Comparison of ENCODE assay signal across 8 cellular contexts in genomic region chr9:122346478-122347347, GRCh38. TPM values are rescaled to one million over a fixed set of nuclear protein-coding genes. Genes with fewer than 3 reads are reported as not detected.
DNase-seq lines count a peak whose midpoint lies in the region; ATAC-seq and TF ChIP-seq lines count a peak whose summit lies in the region.

No MANE protein-coding gene starts in this region.

- no peaks in the 10 kb centered on the region for H3K36me3 Mint-ChIP-seq in activated B cell treated with CpG ODN at 0.5 μM for 24 hours (ENCODE audit: low read depth)

- no peak overlapping the region for H3K27ac Mint-ChIP-seq in activated B cell treated with CpG ODN at 0.5 μM for 24 hours

- no peaks in the 10 kb centered on the region for H3K9me3 ChIP-seq in neuron (ENCODE audit: low read length)

- ATAC-seq in Right ventricle myocardium inferior (peak; percentile 67), activated B cell treated with CpG ODN at 0.5 μM for 24 hours (ENCODE audit: low read depth) (peak; percentile 48), HG03108 (IDR thresholded peaks at IDR 0.05; ENCODE audit: unreplicated experiment) (no peak)

- peak overlapping the region; percentile 82 for H3K4me3 Mint-ChIP-seq in activated B cell treated with CpG ODN at 0.5 μM for 24 hours

- TF ChIP-seq CTCF in activated B cell treated with CpG ODN at 0.5 μM for 24 hours (IDR thresholded peaks at IDR 0.05) (no peak), fibroblast of villous mesenchyme (IDR thresholded peaks at IDR 0.05; ENCODE audit: insufficient read depth, low read depth, low read length) (no peak)

- H3K9me3 Mint-ChIP-seq in activated B cell treated with CpG ODN at 0.5 μM for 24 hours, result no peaks in the 10 kb centered on the region

- H3K4me1 Mint-ChIP-seq in activated B cell treated with CpG ODN at 0.5 μM for 24 hours, result peaks cover 8% of the 10 kb centered on the region

- peaks cover 9% of the 10 kb centered on the region for H3K4me1 ChIP-seq in neuron (ENCODE audit: insufficient read depth, low read length)

- DNase-seq in Right ventricle myocardium inferior (ENCODE audit: missing footprints) (peak; percentile 85), cardiac septum (ENCODE audit: low spot score) (no peak), activated B cell treated with CpG ODN at 0.5 μM for 24 hours (peak; percentile 21), fibroblast of villous mesenchyme (ENCODE audit: low read depth) (no peak), cortex of kidney (lab: John Stamatoyannopoulos, UW) (no peak), hepatic stellate cell (ENCODE audit: low spot score) (no peak)

- POLR2A ChIA-PET in activated B cell treated with CpG ODN at 0.5 μM for 24 hours (lab: Charles Lee), result no interaction called here

- H2AFZ ChIP-seq in neuron (ENCODE audit: low read depth, low read length), result peak overlapping the region; percentile 62

- peaks cover 42% of the 10 kb centered on the region for H3K27me3 ChIP-seq in neuron (ENCODE audit: insufficient read depth, low read length)

- H3K4me3 ChIP-seq in fibroblast of villous mesenchyme (ENCODE audit: low read depth, low read length) (peak overlapping the region; percentile 61), neuron (ENCODE audit: low read length) (peak overlapping the region; percentile 44)

- intact Hi-C loops in Right ventricle myocardium inferior (cut with DNase I), result loop anchor here (2.0 to 10.0 kb wide), 2 partner anchors 38 to 122 kb away; partner anchors contain the start of gene LHX6
- intact Hi-C loops in cardiac septum (cut with DNase I), result loop anchor here (5.0 kb wide), 1 partner anchor 39 kb away; no protein-coding TSS in a partner anchor
- intact Hi-C loops in activated B cell treated with CpG ODN at 0.5 μM for 24 hours (cut with micrococcal nuclease), result no loop called here

- H3K36me3 ChIP-seq in neuron (ENCODE audit: insufficient read depth, low read length), result no peaks in the 10 kb centered on the region

- peaks cover 45% of the 10 kb centered on the region for H3K27me3 Mint-ChIP-seq in activated B cell treated with CpG ODN at 0.5 μM for 24 hours

- CTCF ChIA-PET in activated B cell treated with CpG ODN at 0.5 μM for 24 hours (lab: Charles Lee), result interaction anchor here (0.7 to 2.6 kb wide), 5 partner anchors 23 to 268 kb away, joined by 3 to 14 read pairs (median 11); no protein-coding TSS in a partner anchor

RNA-seq across cellular contexts. Expression of gene PTGS1, which starts 24.1 kb away (rescaled TPM):
- total RNA-seq in Right ventricle myocardium inferior (4.0 TPM), cardiac septum (2.9 TPM), activated B cell treated with CpG ODN at 0.5 μM for 24 hours (8.9 and 9.4 TPM in 2 replicates), fibroblast of villous mesenchyme (10.4 and 32.9 TPM in 2 replicates)

Comparison
In these comparisons a context has a peak if more than half of its experiments do, and no peak if none do; other contexts are left out.
1. DNase-seq: peak in Right ventricle myocardium inferior (single experiment) and activated B cell treated with CpG ODN at 0.5 μM for 24 hours (single experiment); none in cardiac septum (single experiment), fibroblast of villous mesenchyme (single experiment), cortex of kidney (single experiment) and hepatic stellate cell (single experiment).